25 cellular contexts compared by ENCODE assay signal in genomic region chr4:99413160-99413559, GRCh38. TPM values are rescaled to one million over a fixed set of nuclear protein-coding genes. Genes with fewer than 3 reads are reported as not detected.
DNase-seq lines count a peak whose midpoint lies in the region; ATAC-seq, FAIRE-seq and TF ChIP-seq lines count a peak whose summit lies in the region.
"Had no signal": no experiment of that assay in that cellular context is flagged by ENCODE, and none has a peak within 500 bp of the region (broad histone marks: within the 10 kb centered on the region; RNA-seq: fewer than 3 reads in every experiment).

No MANE protein-coding gene starts in this region.

- H3K9me3 ChIP-seq in mammary epithelial cell (replicated peaks; ENCODE audit: insufficient read depth, low read length) (no peaks in the 10 kb centered on the region), right lobe of liver (no peaks in the 10 kb centered on the region), subcutaneous abdominal adipose tissue (ENCODE audit: control insufficient read depth in 5 of 5, low read length in 5 of 5) (no peaks in the 10 kb centered on the region)

- FAIRE-seq in frontal cortex (lab: Jason Lieb, UNC): no peak
- FAIRE-seq: GM12892, GM18507, RCC 7860 had no signal

- H3K4me1 Mint-ChIP-seq in MCF 10A (ENCODE audit: insufficient read depth, unreplicated experiment): no peaks in the 10 kb centered on the region
- H3K4me1 Mint-ChIP-seq: IgD-negative memory B cell had no signal

- TF ChIP-seq POLR2A in right lobe of liver (IDR thresholded peaks at IDR 0.05): no peak

- intact Hi-C loops in mammary epithelial cell (cut with micrococcal nuclease) (no loop called here), MCF 10A (cut with micrococcal nuclease) (no loop called here), right lobe of liver (cut with DNase I) (no loop called here)

- dilution Hi-C loops in mammary epithelial cell (cut with HindIII; ENCODE audit: low sequenced_read_pairs): no loop called here

- DNase-seq in mammary epithelial cell: no peak
- DNase-seq in MCF 10A (ENCODE audit: unreplicated experiment): no peak
- peak; percentile 29 for DNase-seq in fibroblast of the aortic adventitia (ENCODE audit: low read depth)
- DNase-seq in right lobe of liver: no peak
- DNase-seq in frontal cortex (ENCODE audit: low spot score in 2 of 2): no peak
- DNase-seq in NCI-H774 (lab: John Stamatoyannopoulos, UW): no peak
- DNase-seq: AML-193, DMS79, H7, HFFc6, Kasumi-1, NCI-H1694 treated with DMSO at 0.1 percent for 48 hours, SHP77 treated with DMSO at 0.1 percent for 48 hours had no signal

- CTCF ChIA-PET in mammary epithelial cell (lab: Charles Lee; ENCODE audit: low non-redundant PET) (no interaction called here), MCF 10A (lab: Yijun Ruan, JAX) (interaction anchor here (0.6 to 2.0 kb wide), 3 partner anchors 50 to 212 kb away, joined by 3 to 16 read pairs (median 3); no protein-coding TSS in a partner anchor)

- no peak overlapping the region for H3K4me2 ChIP-seq in mammary epithelial cell (ENCODE audit: insufficient read depth, low read depth, low read length)

- whole genome bisulfite sequencing in mammary epithelial cell (ENCODE audit: low coverage, missing lambda C conversion rate): 97% methylated on average over 3 of the region's 3 CpGs
- 34% methylated on average over 3 of the region's 3 CpGs for WGBS in right lobe of liver (ENCODE audit: insufficient coverage, low coverage, low lambda C conversion rate, missing lambda C conversion rate)

- no peaks in the 10 kb centered on the region for H3K4me1 ChIP-seq in mammary epithelial cell (ENCODE audit: insufficient read depth, low read length)
- H3K4me1 ChIP-seq in right lobe of liver: peaks cover 0 to 44% (median 12%) of the 10 kb centered on the region in 4 donors
- H3K4me1 ChIP-seq in subcutaneous abdominal adipose tissue (ENCODE audit: control insufficient read depth in 5 of 5, insufficient read depth in 5 of 5, low read length in 5 of 5): peaks cover 0 to 39% (median 5%) of the 10 kb centered on the region in 5 donors

- H3K9ac ChIP-seq in mammary epithelial cell (ENCODE audit: insufficient read depth, low read length): no peak overlapping the region
- peak overlapping the region in 1 of 5 donors; percentile 49 for H3K9ac ChIP-seq in subcutaneous abdominal adipose tissue (ENCODE audit: low read length in 5 of 5)

- ATAC-seq in right lobe of liver: peak; percentile 55 to 69 (median 64)
- no peak for ATAC-seq in GM21529 (IDR thresholded peaks at IDR 0.05; ENCODE audit: unreplicated experiment)

- H3K27me3 ChIP-seq in mammary epithelial cell (ENCODE audit: insufficient read depth, low read length) (no peaks in the 10 kb centered on the region), right lobe of liver (no peaks in the 10 kb centered on the region), subcutaneous abdominal adipose tissue (ENCODE audit: control insufficient read depth in 5 of 5, insufficient read depth in 4 of 5, low read length in 5 of 5) (no peaks in the 10 kb centered on the region)

- in situ Hi-C loops in mammary epithelial cell (cut with MboI; ENCODE audit: low sequenced_read_pairs in 2 of 2): loop anchor here (25.0 kb wide), 1 partner anchor 301 kb away; no protein-coding TSS in a partner anchor

- no peaks in the 10 kb centered on the region for H3K9me3 Mint-ChIP-seq in MCF 10A (ENCODE audit: unreplicated experiment)
- H3K9me3 Mint-ChIP-seq: HFFc6, IgD-negative memory B cell had no signal

- no peak overlapping the region for H3K4me3 ChIP-seq in mammary epithelial cell (replicated peaks in 1 of 3; ENCODE audit: insufficient read depth in 1 of 3, low read depth in 2 of 3, low read length in 3 of 3)
- no peak overlapping the region for H3K4me3 ChIP-seq in fibroblast of the aortic adventitia (ENCODE audit: low read depth, low read length)
- H3K4me3 ChIP-seq in right lobe of liver: no peak overlapping the region
- H3K4me3 ChIP-seq in subcutaneous abdominal adipose tissue (ENCODE audit: low read depth in 1 of 5, low read length in 5 of 5): no peak overlapping the region

- peak overlapping the region; percentile 3 for H2AFZ ChIP-seq in mammary epithelial cell (ENCODE audit: low read depth, low read length)

- H3K79me2 ChIP-seq in mammary epithelial cell (ENCODE audit: insufficient read depth, low read length): no peaks in the 10 kb centered on the region

- H3K27ac ChIP-seq in mammary epithelial cell (ENCODE audit: insufficient read depth, low read depth, low read length) (no peak overlapping the region), right lobe of liver (peak overlapping the region in 2 of 3 donors; percentile 73 to 87), subcutaneous abdominal adipose tissue (ENCODE audit: low read depth, low read length) (peak overlapping the region; percentile 68)
- H3K27ac ChIP-seq: 22Rv1, C4-2B, HL-60 had no signal

- H3K4me3 Mint-ChIP-seq in MCF 10A (ENCODE audit: unreplicated experiment): no peak overlapping the region
- H3K4me3 Mint-ChIP-seq: HFFc6, IgD-negative memory B cell had no signal

- H3K36me3 ChIP-seq in mammary epithelial cell (ENCODE audit: insufficient read depth, low read length) (no peaks in the 10 kb centered on the region), right lobe of liver (no peaks in the 10 kb centered on the region), subcutaneous abdominal adipose tissue (ENCODE audit: control insufficient read depth in 5 of 5, insufficient read depth in 5 of 5, low read length in 5 of 5) (no peaks in the 10 kb centered on the region)

- no peaks in the 10 kb centered on the region for H3K36me3 Mint-ChIP-seq in MCF 10A (ENCODE audit: insufficient read depth, unreplicated experiment)
- H3K36me3 Mint-ChIP-seq: IgD-negative memory B cell had no signal

- no peak overlapping the region for H3K27ac Mint-ChIP-seq in MCF 10A (ENCODE audit: low read depth, unreplicated experiment)
- H3K27ac Mint-ChIP-seq: HFFc6, IgD-negative memory B cell had no signal

- BruUV-seq in mammary epithelial cell (replicated peaks; lab: Mats Ljungman, UMichigan) (no TSS peak), MCF 10A (replicated peaks; lab: Mats Ljungman, UMichigan) (no TSS peak)

- POLR2A ChIA-PET in MCF 10A (lab: Yijun Ruan, JAX): interaction anchor here (1.1 to 2.2 kb wide), 3 partner anchors 10 to 325 kb away, joined by 3 to 8 read pairs (median 7); no protein-coding TSS in a partner anchor

- no peaks in the 10 kb centered on the region for H4K20me1 ChIP-seq in mammary epithelial cell (ENCODE audit: insufficient read depth, low read length)

- H3K27me3 Mint-ChIP-seq in MCF 10A (ENCODE audit: insufficient read depth, unreplicated experiment): no peaks in the 10 kb centered on the region
- H3K27me3 Mint-ChIP-seq: IgD-negative memory B cell had no signal

- no peak for TF ChIP-seq CTCF in mammary epithelial cell (conservative IDR thresholded peaks at IDR 0.05 in 1 of 2, IDR thresholded peaks at IDR 0.05 in 1 of 2; ENCODE audit: extremely low read depth in 1 of 2, insufficient read depth in 1 of 2, low read depth in 1 of 2, low read length in 2 of 2)
- no peak for TF ChIP-seq CTCF in MCF 10A (IDR thresholded peaks at IDR 0.05; ENCODE audit: unreplicated experiment)
- no peak for TF ChIP-seq CTCF in fibroblast of the aortic adventitia (IDR thresholded peaks at IDR 0.05; ENCODE audit: insufficient read depth, low read length)
- TF ChIP-seq CTCF in right lobe of liver (IDR thresholded peaks at IDR 0.05): no peak

RNA-seq across cellular contexts. Expression of gene ADH7, which starts 22.0 kb away (rescaled TPM):
- total RNA-seq in mammary epithelial cell: under 1 TPM in 1 of 2 donors, not detected in 1; 0.33 TPM
- polyA plus RNA-seq in mammary epithelial cell: not detected
- not detected for polyA minus RNA-seq in mammary epithelial cell
- not detected in 2 replicates for total RNA-seq in MCF 10A (2022)
- 0.09 TPM in 1 of 2 replicates, not detected in the other for total RNA-seq in fibroblast of the aortic adventitia (ENCODE audit: low replicate concordance)
- total RNA-seq in right lobe of liver: under 1 TPM in 1 of 6 experiments, not detected in 5; 0.42 TPM
- total RNA-seq in frontal cortex: not detected
- total RNA-seq: H7, HFFc6, HT1080, NCI-H460, OCI-LY7 had no signal
- polyA plus RNA-seq: IgD-negative memory B cell had no signal
